ENCODE assay signal across 9 cellular contexts in the genomic region with DNA sequence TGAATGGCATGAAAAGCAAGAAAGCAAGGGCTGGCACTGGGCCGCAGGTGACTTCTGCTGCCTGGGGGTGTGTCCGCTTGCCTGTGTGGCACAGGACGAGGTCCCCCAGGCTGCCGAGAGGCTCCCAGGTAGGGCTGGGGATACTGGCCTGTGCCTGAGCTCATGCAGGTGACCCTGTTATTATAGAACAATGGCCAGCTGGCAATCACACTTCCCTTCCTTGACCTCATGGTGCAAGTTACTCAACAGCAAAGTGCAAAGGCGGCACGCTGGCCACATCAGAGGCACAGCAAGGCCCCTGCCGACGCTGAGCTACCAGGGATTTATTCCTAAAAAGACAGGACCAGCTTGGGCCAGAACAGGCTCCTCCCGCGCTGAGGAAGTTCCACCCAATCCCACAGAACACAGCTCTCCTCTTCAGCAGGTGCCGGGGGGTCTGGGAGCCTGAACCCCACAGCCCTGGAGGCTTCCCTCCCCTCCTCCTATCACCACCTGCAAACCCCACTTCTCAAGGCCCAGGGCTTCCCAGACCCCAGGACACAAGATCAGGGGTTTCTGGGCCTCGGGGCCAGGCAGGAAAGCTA. TPM values are rescaled to one million over a fixed set of nuclear protein-coding genes. Genes with fewer than 3 reads are reported as not detected.
A peak's percentile ranks its signal among the peaks of the same experiment; 100 is the strongest.
DNase-seq lines count a peak whose midpoint lies in the region; ATAC-seq, FAIRE-seq and TF ChIP-seq lines count a peak whose summit lies in the region.
"Had no signal": no experiment of that assay in that cellular context is flagged by ENCODE, and none has a peak within 500 bp of the region (broad histone marks: within the 10 kb centered on the region; RNA-seq: fewer than 3 reads in every experiment).

No MANE protein-coding gene starts in this region.

- H2AFZ ChIP-seq in PC-3 (ENCODE audit: low read length): no peak overlapping the region
- H2AFZ ChIP-seq in mammary epithelial cell (ENCODE audit: low read depth, low read length): no peak overlapping the region
- H2AFZ ChIP-seq in osteoblast (ENCODE audit: low read length): no peak overlapping the region

- BruUV-seq in PC-3 (replicated peaks; lab: Mats Ljungman, UMichigan) (no TSS peak), mammary epithelial cell (replicated peaks; lab: Mats Ljungman, UMichigan) (no TSS peak)

- H3K4me1 ChIP-seq in PC-3 (ENCODE audit: insufficient read depth, low read length): peaks cover 54% of the 10 kb centered on the region
- H3K4me1 ChIP-seq in mammary epithelial cell (ENCODE audit: insufficient read depth, low read length): peaks cover 65% of the 10 kb centered on the region
- no peaks in the 10 kb centered on the region for H3K4me1 ChIP-seq in osteoblast (ENCODE audit: insufficient read depth, low read length)

- 74% methylated on average over 9 of the region's 12 CpGs for WGBS in mammary epithelial cell (ENCODE audit: low coverage, missing lambda C conversion rate)

- H3K9me3 ChIP-seq in PC-3 (ENCODE audit: low read length) (no peaks in the 10 kb centered on the region), mammary epithelial cell (replicated peaks; ENCODE audit: insufficient read depth, low read length) (no peaks in the 10 kb centered on the region), osteoblast (ENCODE audit: low read depth, low read length) (no peaks in the 10 kb centered on the region)

- H4K20me1 ChIP-seq in PC-3 (ENCODE audit: low read length) (no peaks in the 10 kb centered on the region), mammary epithelial cell (ENCODE audit: insufficient read depth, low read length) (no peaks in the 10 kb centered on the region), osteoblast (ENCODE audit: insufficient read depth, low read length) (peaks cover 10% of the 10 kb centered on the region)

- TF ChIP-seq CTCF in PC-3 (conservative IDR thresholded peaks at IDR 0.05; ENCODE audit: low read depth, low read length) (no peak), mammary epithelial cell (conservative IDR thresholded peaks at IDR 0.05 in 1 of 2, IDR thresholded peaks at IDR 0.05 in 1 of 2; ENCODE audit: extremely low read depth in 1 of 2, insufficient read depth in 1 of 2, low read depth in 1 of 2, low read length in 2 of 2) (no peak), osteoblast (IDR thresholded peaks at IDR 0.05; ENCODE audit: extremely low read depth, low read depth, low read length) (no peak)

- CTCF ChIA-PET in PC-3 (lab: Charles Lee) (no interaction called here), mammary epithelial cell (lab: Charles Lee; ENCODE audit: low non-redundant PET) (interaction anchor here (0.6 kb wide), 1 partner anchor 78 kb away, joined by 3 read pairs; no protein-coding TSS in a partner anchor)

- dilution Hi-C loops in mammary epithelial cell (cut with HindIII; ENCODE audit: low sequenced_read_pairs): no loop called here

- peaks cover 3% of the 10 kb centered on the region; the same call in 1 of the 2 replicates for H3K36me3 ChIP-seq in PC-3 (ENCODE audit: low read depth, low read length)
- no peaks in the 10 kb centered on the region for H3K36me3 ChIP-seq in mammary epithelial cell (ENCODE audit: insufficient read depth, low read length)
- H3K36me3 ChIP-seq in osteoblast (ENCODE audit: insufficient read depth, low read length): peaks cover 17% of the 10 kb centered on the region

- intact Hi-C loops in PC-3 (cut with micrococcal nuclease): no loop called here
- intact Hi-C loops in mammary epithelial cell (cut with micrococcal nuclease): no loop called here

- H3K79me2 ChIP-seq in PC-3 (ENCODE audit: low read length) (peaks cover 32% of the 10 kb centered on the region), mammary epithelial cell (ENCODE audit: insufficient read depth, low read length) (no peaks in the 10 kb centered on the region), osteoblast (ENCODE audit: insufficient read depth, low read length) (no peaks in the 10 kb centered on the region)

- H3K9ac ChIP-seq in PC-3 (ENCODE audit: low read length) (peak overlapping the region; percentile 96), mammary epithelial cell (ENCODE audit: insufficient read depth, low read length) (peak overlapping the region; percentile 21)

- POLR2A ChIA-PET in PC-3 (lab: Charles Lee; ENCODE audit: unreplicated experiment): interaction anchor here (0.8 kb wide), 1 partner anchor 16 kb away, joined by 3 read pairs; no protein-coding TSS in a partner anchor

- H3K4me3 ChIP-seq in PC-3 (ENCODE audit: low read length) (peak overlapping the region; percentile 51; the same call in 1 of the 2 replicates), mammary epithelial cell (replicated peaks in 1 of 3; ENCODE audit: insufficient read depth in 1 of 3, low read depth in 2 of 3, low read length in 3 of 3) (no peak overlapping the region), osteoblast (ENCODE audit: insufficient read depth, low read length) (no peak overlapping the region)

- peaks cover 4% of the 10 kb centered on the region for H3F3A ChIP-seq in PC-3 (ENCODE audit: low read length, unreplicated experiment)

- H3K27ac ChIP-seq in PC-3 (ENCODE audit: low read length) (peak overlapping the region; percentile 98), mammary epithelial cell (ENCODE audit: insufficient read depth, low read depth, low read length) (peak overlapping the region; percentile 65), osteoblast (ENCODE audit: low read depth, low read length) (no peak overlapping the region)

- in situ Hi-C loops in mammary epithelial cell (cut with MboI; ENCODE audit: low sequenced_read_pairs in 2 of 2): no loop called here

- peak overlapping the region; percentile 97 for H3K4me2 ChIP-seq in PC-3 (ENCODE audit: low read length)
- peak overlapping the region; percentile 68 for H3K4me2 ChIP-seq in mammary epithelial cell (ENCODE audit: insufficient read depth, low read depth, low read length)
- H3K4me2 ChIP-seq in osteoblast (ENCODE audit: insufficient read depth, low read length): no peak overlapping the region

- H3K27me3 ChIP-seq in PC-3 (ENCODE audit: low read length) (no peaks in the 10 kb centered on the region), mammary epithelial cell (ENCODE audit: insufficient read depth, low read length) (no peaks in the 10 kb centered on the region), osteoblast (ENCODE audit: insufficient read depth, low read length) (peaks cover 19% of the 10 kb centered on the region)

- DNase-seq in GM19239 (ENCODE audit: insufficient read length, low spot score) (no peak), PC-3 (peak; percentile 6), mammary epithelial cell (no peak), osteoblast (ENCODE audit: insufficient read length, low spot score, missing footprints) (peak; percentile 92), DMS 273 (lab: John Stamatoyannopoulos, UW; ENCODE audit: unreplicated experiment) (no peak), OCI-M2 (lab: John Stamatoyannopoulos, UW; ENCODE audit: unreplicated experiment) (no peak)

- peak; percentile 8 for FAIRE-seq in GM19239 (lab: Jason Lieb, UNC)

- no peak for ATAC-seq in PC-3
- no peak for ATAC-seq in HG02885 (IDR thresholded peaks at IDR 0.05; ENCODE audit: poor library complexity, unreplicated experiment)
- no peak for ATAC-seq in HG03378 (IDR thresholded peaks at IDR 0.05; ENCODE audit: unreplicated experiment)

- no peaks in the 10 kb centered on the region for H3K9me2 ChIP-seq in PC-3 (replicated peaks; ENCODE audit: low read length)

RNA-seq across cellular contexts. Expression of a gene that starts 1.4 kb away (rescaled TPM):
- total RNA-seq in PC-3 (2014; rRNA removed) (113 and 147 TPM in 2 replicates), mammary epithelial cell (10 to 100 TPM in 1 of 2 donors, under 1 TPM in 1; 0.33 to 46.1 TPM), osteoblast (1.2 and 2.2 TPM in 2 replicates)
- polyA plus RNA-seq in mammary epithelial cell: 9.9 TPM
- polyA minus RNA-seq in mammary epithelial cell: 31.1 TPM

RNA-seq across cellular contexts. Expression of a gene that starts 30.6 kb away (rescaled TPM):
- total RNA-seq in PC-3 (2014; rRNA removed): 72.9 and 84.4 TPM in 2 replicates
- 10 to 100 TPM; 59.3 to 78.1 TPM for total RNA-seq in mammary epithelial cell
- polyA plus RNA-seq in mammary epithelial cell: 56.4 TPM
- polyA minus RNA-seq in mammary epithelial cell: 53.1 TPM
- total RNA-seq in osteoblast: 60.8 and 63.6 TPM in 2 replicates

RNA-seq across cellular contexts. Expression of a gene that starts 30.6 kb away (rescaled TPM):
- total RNA-seq in PC-3 (2014; rRNA removed) (78.4 and 84.3 TPM in 2 replicates), mammary epithelial cell (10 to 100 TPM; 10.5 to 39.7 TPM), osteoblast (20.9 and 24.6 TPM in 2 replicates)
- polyA plus RNA-seq in mammary epithelial cell: 25.3 TPM
- 23.8 TPM for polyA minus RNA-seq in mammary epithelial cell

RNA-seq across cellular contexts. Expression of a gene that starts 40.4 kb away (rescaled TPM):
- total RNA-seq in PC-3 (2014; rRNA removed) (not detected in 2 replicates), mammary epithelial cell (not detected), osteoblast (not detected in 2 replicates)
- not detected for polyA plus RNA-seq in mammary epithelial cell
- not detected for polyA minus RNA-seq in mammary epithelial cell

RNA-seq across cellular contexts. Expression of a gene that starts 48.1 kb away (rescaled TPM):
- total RNA-seq in PC-3 (2014; rRNA removed) (not detected in 2 replicates), mammary epithelial cell (not detected), osteoblast (not detected in 2 replicates)
- polyA plus RNA-seq in mammary epithelial cell: not detected
- polyA minus RNA-seq in mammary epithelial cell: not detected
- total RNA-seq: left colon had no signal

Comparison
In these comparisons a context has a peak if more than half of its experiments do, and no peak if none do; other contexts are left out.
1. DNase-seq: peak in PC-3 (single experiment) and osteoblast (single experiment); none in GM19239 (single experiment), mammary epithelial cell (single experiment), DMS 273 (single experiment) and OCI-M2 (single experiment).